Comparison of ENCODE assay signal across 9 cellular contexts in genomic region chr1:170707959-170708666, GRCh38. TPM values are rescaled to one million over a fixed set of nuclear protein-coding genes. Genes with fewer than 3 reads are reported as not detected.
DNase-seq lines count a peak whose midpoint lies in the region; ATAC-seq and TF ChIP-seq lines count a peak whose summit lies in the region.
"Had no signal": no experiment of that assay in that cellular context is flagged by ENCODE, and none has a peak within 500 bp of the region (broad histone marks: within the 10 kb centered on the region; RNA-seq: fewer than 3 reads in every experiment).

No MANE protein-coding gene starts in this region.

- H3K4me1 ChIP-seq in RWPE2 (ENCODE audit: insufficient read depth, poor library complexity, severe bottlenecking) (peaks cover 20% of the 10 kb centered on the region), sigmoid colon (no peaks in the 10 kb centered on the region)

- TF ChIP-seq EP300 in sigmoid colon (IDR thresholded peaks at IDR 0.05): no peak

- H3K27ac ChIP-seq in RWPE2 (ENCODE audit: poor library complexity, severe bottlenecking) (peak overlapping the region; percentile 88), sigmoid colon (peak overlapping the region in 3 of 4 donors; percentile 8 to 55 (median 20))
- H3K27ac ChIP-seq: SK-N-MC had no signal

- no peaks in the 10 kb centered on the region for H3K9me3 ChIP-seq in RWPE2 (ENCODE audit: severe bottlenecking)
- no peaks in the 10 kb centered on the region for H3K9me3 ChIP-seq in sigmoid colon

- no peak for TF ChIP-seq POLR2A in sigmoid colon (IDR thresholded peaks at IDR 0.05)

- TF ChIP-seq CTCF in RWPE2 (IDR thresholded peaks at IDR 0.05; ENCODE audit: poor library complexity, severe bottlenecking) (no peak), fibroblast of the aortic adventitia (IDR thresholded peaks at IDR 0.05; ENCODE audit: insufficient read depth, low read length) (no peak), sigmoid colon (IDR thresholded peaks at IDR 0.05) (no peak)

- intact Hi-C loops in sigmoid colon (cut with DNase I): no loop called here

- peak; percentile 95 for ATAC-seq in RWPE2 (ENCODE audit: low read depth)
- no peak for ATAC-seq in GM21515 (IDR thresholded peaks at IDR 0.05; ENCODE audit: unreplicated experiment)
- ATAC-seq in GM19023 (IDR thresholded peaks at IDR 0.05; ENCODE audit: unreplicated experiment): no peak
- ATAC-seq in HG02938 (IDR thresholded peaks at IDR 0.05; ENCODE audit: unreplicated experiment): no peak

- H3K4me3 ChIP-seq in RWPE2 (ENCODE audit: severe bottlenecking) (no peak overlapping the region), fibroblast of the aortic adventitia (ENCODE audit: low read depth, low read length) (no peak overlapping the region), sigmoid colon (no peak overlapping the region)
- H3K4me3 ChIP-seq: SK-N-MC had no signal

- DNase-seq in GM04504 (ENCODE audit: low read depth): peak; percentile 91
- DNase-seq in RWPE2 (ENCODE audit: low spot score): no peak
- peak; percentile 97 for DNase-seq in fibroblast of the aortic adventitia (ENCODE audit: low read depth)
- DNase-seq in sigmoid colon: no peak
- no peak for DNase-seq in C1 segment of cervical spinal cord (lab: John Stamatoyannopoulos, UW)

- H3K36me3 ChIP-seq in RWPE2 (ENCODE audit: low read depth) (no peaks in the 10 kb centered on the region), sigmoid colon (no peaks in the 10 kb centered on the region)

- 27 to 64% methylated on average over 5 of the region's 5 CpGs for WGBS in sigmoid colon, 2 donors

- H3K27me3 ChIP-seq in RWPE2 (ENCODE audit: insufficient read depth, poor library complexity, severe bottlenecking): no peaks in the 10 kb centered on the region
- no peaks in the 10 kb centered on the region for H3K27me3 ChIP-seq in sigmoid colon

RNA-seq across cellular contexts. Expression of gene PRRX1, which starts 44.2 kb away (rescaled TPM):
- total RNA-seq in fibroblast of the aortic adventitia (ENCODE audit: low replicate concordance): 411 and 679 TPM in 2 replicates
- 10 to 100 TPM in 1 of 4 donors, 1 to 10 TPM in 3; 4.3 to 16.6 (median 8.9) TPM for total RNA-seq in sigmoid colon
- polyA plus RNA-seq in sigmoid colon: 1 to 10 TPM in 2 of 3 donors, under 1 TPM in 1; 0.46 to 7.9 (median 3.0) TPM

Comparison
In these comparisons a context has a peak if more than half of its experiments do, and no peak if none do; other contexts are left out.
1. DNase-seq: peak in GM04504 (single experiment) and fibroblast of the aortic adventitia (single experiment); none in RWPE2 (single experiment), sigmoid colon (single experiment) and C1 segment of cervical spinal cord (0 of 14).
2. RNA of gene PRRX1, which starts 44.2 kb away (total RNA-seq): 411 to 679 TPM in fibroblast of the aortic adventitia; 4.3 to 16.6 TPM in sigmoid colon; every median in the first group is over 10 times any median in the second.